8 cellular contexts compared by ENCODE assay signal in genomic region chrX:16807548-16807947, GRCh38. TPM values are rescaled to one million over a fixed set of nuclear protein-coding genes. Genes with fewer than 3 reads are reported as not detected.
DNase-seq lines count a peak whose midpoint lies in the region; ATAC-seq and TF ChIP-seq lines count a peak whose summit lies in the region.

No MANE protein-coding gene starts in this region.

- BruUV-seq in OCI-LY7 (replicated peaks; lab: Mats Ljungman, UMichigan): no TSS peak

- DNase-seq in EL: peak; percentile 37
- no peak for DNase-seq in OCI-LY7 (ENCODE audit: low spot score)
- peak; percentile 11 to 23 for DNase-seq in fibroblast of lung (ENCODE audit: low read depth in 2 of 2)
- DNase-seq in progenitor cell of endocrine pancreas (ENCODE audit: low spot score, unreplicated experiment): no peak
- no peak for DNase-seq in NCI-H1930 (lab: John Stamatoyannopoulos, UW)
- DNase-seq in AML-193 (lab: John Stamatoyannopoulos, UW): no peak
- no peak for DNase-seq in activated CD8-positive, alpha-beta memory T cell treated with anti-CD3 and anti-CD28 coated beads, Interleukin-2, amount 50 U/mL, for 4 hours

- peak overlapping the region; percentile 39 for H3K27ac Mint-ChIP-seq in progenitor cell of endocrine pancreas

- H3K4me1 ChIP-seq in OCI-LY7 (ENCODE audit: insufficient read depth, low read length, poor library complexity, severe bottlenecking) (peaks cover 50% of the 10 kb centered on the region), fibroblast of lung (ENCODE audit: control insufficient read depth, extremely low read depth, insufficient read depth, low read length) (peaks cover 4% of the 10 kb centered on the region)

- peaks cover 15% of the 10 kb centered on the region for H3K4me1 Mint-ChIP-seq in progenitor cell of endocrine pancreas (ENCODE audit: low read depth)

- H3K27me3 ChIP-seq in fibroblast of lung (ENCODE audit: control insufficient read depth, insufficient read depth, low read length): no peaks in the 10 kb centered on the region

- no peaks in the 10 kb centered on the region for H3K27me3 Mint-ChIP-seq in progenitor cell of endocrine pancreas

- POLR2A ChIA-PET in OCI-LY7 (lab: Charles Lee): interaction anchor here (1.0 to 2.4 kb wide), 2 partner anchors 10 to 17 kb away, joined by 4 to 13 read pairs; no protein-coding TSS in a partner anchor

- no peaks in the 10 kb centered on the region for H3K9me2 ChIP-seq in OCI-LY7 (ENCODE audit: insufficient read depth, low read length)

- no peaks in the 10 kb centered on the region for H3K9me3 Mint-ChIP-seq in progenitor cell of endocrine pancreas (ENCODE audit: low read depth)

- H3K4me3 ChIP-seq in OCI-LY7 (ENCODE audit: low read depth, low read length, poor library complexity, severe bottlenecking) (no peak overlapping the region), fibroblast of lung (replicated peaks in 1 of 4; ENCODE audit: control extremely low read depth in 1 of 4, insufficient read depth in 1 of 4, low read depth in 3 of 4, low read length in 4 of 4) (peak overlapping the region; percentile 29 to 71 (median 41))

- H3K4me2 ChIP-seq in OCI-LY7 (ENCODE audit: low read length) (peak overlapping the region; percentile 22), fibroblast of lung (ENCODE audit: extremely low read depth, insufficient read depth, low read length) (peak overlapping the region; percentile 75)

- H3K36me3 ChIP-seq in OCI-LY7 (ENCODE audit: insufficient read depth, low read length) (peaks cover 57% of the 10 kb centered on the region), fibroblast of lung (ENCODE audit: control insufficient read depth, insufficient read depth, low read length) (no peaks in the 10 kb centered on the region)

- intact Hi-C loops in OCI-LY7 (cut with micrococcal nuclease; ENCODE audit: unreplicated experiment): loop anchor here (5.0 kb wide), 1 partner anchor 90 kb away; the partner anchor contains the start of gene SYAP1

- peak overlapping the region; percentile 35 for H3K27ac ChIP-seq in OCI-LY7 (ENCODE audit: low read depth, low read length, poor library complexity, severe bottlenecking)
- H3K27ac ChIP-seq in fibroblast of lung (ENCODE audit: insufficient read depth, low read length): peak overlapping the region; percentile 34

- H3K9me3 ChIP-seq in OCI-LY7 (ENCODE audit: low read length) (no peaks in the 10 kb centered on the region), fibroblast of lung (ENCODE audit: control insufficient read depth, insufficient read depth, low read depth, low read length) (no peaks in the 10 kb centered on the region)

- H4K20me1 ChIP-seq in OCI-LY7 (ENCODE audit: insufficient read depth, low read length) (no peaks in the 10 kb centered on the region; the same call in 1 of the 2 replicates), fibroblast of lung (ENCODE audit: control insufficient read depth, extremely low read depth, insufficient read depth, low read length) (no peaks in the 10 kb centered on the region)

- ATAC-seq in HG02885 (IDR thresholded peaks at IDR 0.05; ENCODE audit: poor library complexity, unreplicated experiment): no peak

- H3K79me2 ChIP-seq in OCI-LY7 (ENCODE audit: insufficient read depth, low read depth, low read length) (peaks cover 82% of the 10 kb centered on the region), fibroblast of lung (ENCODE audit: control insufficient read depth, insufficient read depth, low read length) (peaks cover 6% of the 10 kb centered on the region)

- no peak overlapping the region for H3K4me3 Mint-ChIP-seq in progenitor cell of endocrine pancreas (ENCODE audit: low read depth)

- H3K36me3 Mint-ChIP-seq in progenitor cell of endocrine pancreas (ENCODE audit: insufficient read depth): peaks cover 5% of the 10 kb centered on the region

- no peak overlapping the region for H3K9ac ChIP-seq in fibroblast of lung (ENCODE audit: insufficient read depth, low read length)

- H2AFZ ChIP-seq in OCI-LY7 (ENCODE audit: low read length): no peak overlapping the region
- H2AFZ ChIP-seq in fibroblast of lung (ENCODE audit: low read length): no peak overlapping the region

- no peak for TF ChIP-seq CTCF in OCI-LY7 (conservative IDR thresholded peaks at IDR 0.05; ENCODE audit: low read length)
- no peak for TF ChIP-seq CTCF in fibroblast of lung (conservative IDR thresholded peaks at IDR 0.05 in 1 of 2, IDR thresholded peaks at IDR 0.05 in 1 of 2; ENCODE audit: low read depth in 1 of 2, low read length in 2 of 2)
- peak; percentile 47 for TF ChIP-seq CTCF in progenitor cell of endocrine pancreas (IDR thresholded peaks at IDR 0.05; ENCODE audit: unreplicated experiment)

- CTCF ChIA-PET in OCI-LY7 (lab: Charles Lee; ENCODE audit: unreplicated experiment): no interaction called here

RNA-seq across cellular contexts. Expression of gene TXLNG, which starts 21.3 kb away (rescaled TPM):
- total RNA-seq in OCI-LY7 (2014; rRNA removed; shearing (Covaris generic)): 16.2 and 16.9 TPM in 2 replicates
- total RNA-seq in OCI-LY7 (2022) (20.1 and 22.0 TPM in 2 replicates), fibroblast of lung (11.6 and 18.0 TPM in 2 replicates), progenitor cell of endocrine pancreas (25.4 and 25.8 TPM in 2 replicates)
- 9.0 and 17.1 TPM in 2 replicates for polyA plus RNA-seq in fibroblast of lung
- 5.6 and 10.4 TPM in 2 replicates for polyA plus RNA-seq in fibroblast of lung (2012)
- 1.1 and 3.9 TPM in 2 replicates for polyA minus RNA-seq in fibroblast of lung (ENCODE audit: low replicate concordance)

Comparison
In these comparisons a context has a peak if more than half of its experiments do, and no peak if none do; other contexts are left out.
1. DNase-seq: peak in EL (single experiment) and fibroblast of lung (2 of 2); none in OCI-LY7 (single experiment), progenitor cell of endocrine pancreas (single experiment), NCI-H1930 (0 of 2), AML-193 (0 of 2) and activated CD8-positive, alpha-beta memory T cell treated with anti-CD3 and anti-CD28 coated beads, Interleukin-2, amount 50 U/mL, for 4 hours (single experiment).